Comparison of ENCODE assay signal across 8 cellular contexts in genomic region chr14:89911018-89911919, GRCh38. TPM values are rescaled to one million over a fixed set of nuclear protein-coding genes. Genes with fewer than 3 reads are reported as not detected.
DNase-seq lines count a peak whose midpoint lies in the region; ATAC-seq and TF ChIP-seq lines count a peak whose summit lies in the region.

No MANE protein-coding gene starts in this region.

- H3F3A ChIP-seq in GM23248 (ENCODE audit: insufficient read depth): peaks cover 24% of the 10 kb centered on the region

- in situ Hi-C loops in GM23248 (cut with MboI): loop anchor here (10.0 kb wide), 2 partner anchors 486 to 886 kb away; no protein-coding TSS in a partner anchor

- H3K9me3 ChIP-seq in GM23248 (ENCODE audit: low read depth): no peaks in the 10 kb centered on the region

- H3K9me2 ChIP-seq in GM23248 (ENCODE audit: insufficient read depth): no peaks in the 10 kb centered on the region

- H3K4me1 Mint-ChIP-seq in activated T-cell treated with anti-CD3 and anti-CD28 coated beads, Interleukin-2, amount 50 U/mL, for 24 hours (ENCODE audit: low read depth): peaks cover 3% of the 10 kb centered on the region

- H3K4me3 Mint-ChIP-seq in activated T-cell treated with anti-CD3 and anti-CD28 coated beads, Interleukin-2, amount 50 U/mL, for 24 hours: no peak overlapping the region

- H3K9ac ChIP-seq in GM23248: peak overlapping the region; percentile 84

- peak; percentile 50 for ATAC-seq in SK-N-SH treated with all-trans-retinoic acid at 6 μM for 48 hours

- H3K4me3 ChIP-seq in GM23248: no peak overlapping the region
- H3K4me3 ChIP-seq in retinal pigment epithelial cell (ENCODE audit: low read length): no peak overlapping the region

- H2AFZ ChIP-seq in GM23248: peak overlapping the region; percentile 38; the same call in 1 of the 2 replicates

- no peaks in the 10 kb centered on the region for H3K27me3 ChIP-seq in GM23248 (replicated peaks; ENCODE audit: insufficient read depth)

- WGBS in GM23248 (ENCODE audit: low coverage in 1 of 2, low lambda C conversion rate in 2 of 2, missing lambda C conversion rate in 2 of 2), 2 experiments: 34 to 39% methylated on average over 11 of the region's 11 CpGs

- no peaks in the 10 kb centered on the region for H4K20me1 ChIP-seq in GM23248 (ENCODE audit: insufficient read depth)

- H3K27ac ChIP-seq in GM23248: peak overlapping the region; percentile 94

- H3K36me3 Mint-ChIP-seq in activated T-cell treated with anti-CD3 and anti-CD28 coated beads, Interleukin-2, amount 50 U/mL, for 24 hours (ENCODE audit: low read depth): no peaks in the 10 kb centered on the region

- no peaks in the 10 kb centered on the region for H3K9me3 Mint-ChIP-seq in activated T-cell treated with anti-CD3 and anti-CD28 coated beads, Interleukin-2, amount 50 U/mL, for 24 hours

- peak; percentile 72 for DNase-seq in GM23248
- peak; percentile 40 to 75 for DNase-seq in hippocampal formation (lab: John Stamatoyannopoulos, UW)
- peak; percentile 69 for DNase-seq in retinal pigment epithelial cell (ENCODE audit: low read depth)
- no peak for DNase-seq in A172 (ENCODE audit: low spot score)
- no peak for DNase-seq in effector CD8-positive, alpha-beta T cell (lab: John Stamatoyannopoulos, UW)
- DNase-seq in stimulated activated naive CD4-positive, alpha-beta T cell (lab: John Stamatoyannopoulos, UW): no peak
- DNase-seq in activated T-cell treated with anti-CD3 and anti-CD28 coated beads, Interleukin-2, amount 50 U/mL, for 24 hours: no peak

- H3K36me3 ChIP-seq in GM23248 (ENCODE audit: low read depth): no peaks in the 10 kb centered on the region

- peaks cover 36% of the 10 kb centered on the region for H3K4me1 ChIP-seq in GM23248 (ENCODE audit: insufficient read depth)

- no peak for TF ChIP-seq CTCF in retinal pigment epithelial cell (conservative IDR thresholded peaks at IDR 0.05; ENCODE audit: low read depth, low read length)

- no peaks in the 10 kb centered on the region for H3K79me2 ChIP-seq in GM23248 (ENCODE audit: insufficient read depth)

- H3K4me2 ChIP-seq in GM23248 (ENCODE audit: unreplicated experiment): peak overlapping the region; percentile 72

- peaks cover 9% of the 10 kb centered on the region for H3K27me3 Mint-ChIP-seq in activated T-cell treated with anti-CD3 and anti-CD28 coated beads, Interleukin-2, amount 50 U/mL, for 24 hours

- H3K27ac Mint-ChIP-seq in activated T-cell treated with anti-CD3 and anti-CD28 coated beads, Interleukin-2, amount 50 U/mL, for 24 hours: no peak overlapping the region

TF ChIP-seq in SK-N-SH treated with all-trans-retinoic acid at 6 μM for 48 hours, 23 proteins besides CTCF, POLR2A, EP300 and RAD21:
- TF ChIP-seq ZC3H10 (CRISPR knock-in tag; IDR thresholded peaks at IDR 0.05): no peak
- TF ChIP-seq OSR1 (CRISPR knock-in tag; IDR thresholded peaks at IDR 0.05): no peak
- TF ChIP-seq GLIS3 (CRISPR knock-in tag; IDR thresholded peaks at IDR 0.05): no peak
- peak; percentile 42 for TF ChIP-seq ISL1 (CRISPR knock-in tag; IDR thresholded peaks at IDR 0.05)
- TF ChIP-seq ZFP30 (CRISPR knock-in tag; IDR thresholded peaks at IDR 0.05): no peak
- no peak for TF ChIP-seq ZNF8 (CRISPR knock-in tag; IDR thresholded peaks at IDR 0.05)
- TF ChIP-seq ZFP3 (CRISPR knock-in tag; IDR thresholded peaks at IDR 0.05): no peak
- TF ChIP-seq POU6F1 (CRISPR knock-in tag; IDR thresholded peaks at IDR 0.05; ENCODE audit: borderline replicate concordance, low read depth): no peak
- no peak for TF ChIP-seq ZNF565 (CRISPR knock-in tag; conservative IDR thresholded peaks at IDR 0.05; ENCODE audit: low read depth)

RNA-seq across cellular contexts. Expression of gene EFCAB11, which starts 43.3 kb away (rescaled TPM):
- total RNA-seq in GM23248 (2014; rRNA removed; shearing (Covaris generic)): 4.3 and 7.9 TPM in 2 replicates
- 16.2 and 16.4 TPM in 2 replicates for polyA plus RNA-seq in GM23248 (2016; fragmentation: Nextera tagmentation; extraction: Ambion mirVana)
- total RNA-seq in A172 (2014; rRNA removed; shearing (Covaris generic)): 3.6 and 4.9 TPM in 2 replicates

RNA-seq across cellular contexts. Expression of gene TDP1, which starts 44.5 kb away (rescaled TPM):
- total RNA-seq in GM23248 (2014; rRNA removed; shearing (Covaris generic)): 12.6 and 16.3 TPM in 2 replicates
- 11.1 and 11.8 TPM in 2 replicates for polyA plus RNA-seq in GM23248 (2016; fragmentation: Nextera tagmentation; extraction: Ambion mirVana)
- total RNA-seq in A172 (2014; rRNA removed; shearing (Covaris generic)): 45.9 and 50.6 TPM in 2 replicates

Comparison
In these comparisons a context has a peak if more than half of its experiments do, and no peak if none do; other contexts are left out.
1. DNase-seq: peak in GM23248 (single experiment), hippocampal formation (2 of 2) and retinal pigment epithelial cell (single experiment); none in A172 (single experiment), effector CD8-positive, alpha-beta T cell (single experiment), stimulated activated naive CD4-positive, alpha-beta T cell (0 of 6) and activated T-cell treated with anti-CD3 and anti-CD28 coated beads, Interleukin-2, amount 50 U/mL, for 24 hours (single experiment).